ENCODE assay signal across 12 cellular contexts in the genomic region with DNA sequence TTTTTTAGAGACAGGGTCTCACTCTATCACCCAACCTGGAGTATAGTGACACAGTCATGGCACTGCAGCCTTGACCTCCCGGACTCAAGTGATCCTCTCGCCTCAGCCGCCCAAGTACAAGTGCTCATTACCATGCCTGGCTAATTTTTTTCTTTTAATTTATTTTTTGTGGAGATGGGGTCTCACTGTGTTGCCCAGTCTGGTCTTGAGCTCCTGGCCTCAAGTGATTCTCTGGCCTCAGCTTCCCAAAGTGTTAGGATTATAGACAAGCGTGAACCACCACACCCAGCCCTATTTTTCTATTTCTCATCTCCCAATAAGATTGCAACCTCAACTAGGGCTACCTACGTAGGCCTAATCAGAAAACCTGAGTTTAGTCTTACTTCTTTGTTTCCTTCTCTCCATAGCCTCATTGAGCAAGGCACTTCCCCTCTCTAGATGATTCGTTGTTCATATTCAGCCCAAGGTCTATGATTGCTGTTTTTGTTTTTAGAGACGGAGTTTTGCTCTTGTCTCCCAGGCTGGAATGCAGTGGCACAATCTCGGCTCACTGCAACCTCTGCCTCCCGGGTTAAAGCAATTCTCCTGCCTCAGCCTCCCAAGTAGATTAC. TPM values are rescaled to one million over a fixed set of nuclear protein-coding genes. Genes with fewer than 3 reads are reported as not detected.
DNase-seq lines count a peak whose midpoint lies in the region; ATAC-seq and TF ChIP-seq lines count a peak whose summit lies in the region.
"Had no signal": no experiment of that assay in that cellular context is flagged by ENCODE, and none has a peak within 500 bp of the region (broad histone marks: within the 10 kb centered on the region; RNA-seq: fewer than 3 reads in every experiment).

No MANE protein-coding gene starts in this region.

- no peak overlapping the region for H3K4me3 ChIP-seq in CD4-positive, alpha-beta memory T cell (ENCODE audit: low read length in 2 of 2)
- no peak overlapping the region for H3K4me3 ChIP-seq in KMS-11 (IDR thresholded peaks at IDR 0.05; ENCODE audit: insufficient read depth, low read depth, low read length)

- H3K79me2 ChIP-seq in KMS-11 (ENCODE audit: insufficient read depth, low read depth): peaks cover 40% of the 10 kb centered on the region

- no peak overlapping the region for H3K4me2 ChIP-seq in KMS-11

- peak overlapping the region; percentile 77; the same call in 1 of the 2 replicates for H2AFZ ChIP-seq in KMS-11 (ENCODE audit: low read depth)

- H3K9me3 Mint-ChIP-seq in CD4-positive, alpha-beta memory T cell: peaks cover 0 to 4% (median 0%) of the 10 kb centered on the region in 8 donors
- no peaks in the 10 kb centered on the region for H3K9me3 Mint-ChIP-seq in activated T-helper 1 cell treated with anti-CD3 and anti-CD28 coated beads, Interleukin-12 subunit alpha, Interleukin-12 subunit beta, Interleukin-2, Interleukin-4 antibody, amounts not matched to agents 30 ng/mL and 10 ng/mL and 1 ng/mL, durations not matched to agents 14 hours and 24 hours and 36 hours
- H3K9me3 Mint-ChIP-seq in natural killer cell: no peaks in the 10 kb centered on the region

- no peak overlapping the region for H3K9ac ChIP-seq in KMS-11

- H3K27me3 Mint-ChIP-seq in CD4-positive, alpha-beta memory T cell: no peaks in the 10 kb centered on the region
- no peaks in the 10 kb centered on the region for H3K27me3 Mint-ChIP-seq in activated T-helper 1 cell treated with anti-CD3 and anti-CD28 coated beads, Interleukin-12 subunit alpha, Interleukin-12 subunit beta, Interleukin-2, Interleukin-4 antibody, amounts not matched to agents 30 ng/mL and 10 ng/mL and 1 ng/mL, durations not matched to agents 14 hours and 24 hours and 36 hours (ENCODE audit: insufficient read depth)
- no peaks in the 10 kb centered on the region for H3K27me3 Mint-ChIP-seq in natural killer cell (ENCODE audit: low read depth in 2 of 2)

- peaks cover 25 to 51% (median 36%) of the 10 kb centered on the region in 4 donors for H3K4me1 Mint-ChIP-seq in CD4-positive, alpha-beta memory T cell
- peaks cover 35% of the 10 kb centered on the region for H3K4me1 Mint-ChIP-seq in activated T-helper 1 cell treated with anti-CD3 and anti-CD28 coated beads, Interleukin-12 subunit alpha, Interleukin-12 subunit beta, Interleukin-2, Interleukin-4 antibody, amounts not matched to agents 30 ng/mL and 10 ng/mL and 1 ng/mL, durations not matched to agents 14 hours and 24 hours and 36 hours (ENCODE audit: low read depth)
- H3K4me1 Mint-ChIP-seq in natural killer cell: peaks cover 29 to 34% of the 10 kb centered on the region in 2 donors

- H3K27me3 ChIP-seq in CD4-positive, alpha-beta memory T cell (ENCODE audit: insufficient read depth, low read length): no peaks in the 10 kb centered on the region
- no peaks in the 10 kb centered on the region for H3K27me3 ChIP-seq in KMS-11 (ENCODE audit: insufficient read depth, low read depth)
- H3K27me3 ChIP-seq: stomach had no signal

- intact Hi-C loops in CD4-positive, alpha-beta memory T cell (cut with micrococcal nuclease): loop anchor here (1.0 to 5.0 kb wide), 4 partner anchors 34 to 286 kb away; a partner anchor contains a TSS
- intact Hi-C loops in activated T-helper 1 cell treated with anti-CD3 and anti-CD28 coated beads, Interleukin-12 subunit alpha, Interleukin-12 subunit beta, Interleukin-2, Interleukin-4 antibody, amounts not matched to agents 30 ng/mL and 10 ng/mL and 1 ng/mL, durations not matched to agents 14 hours and 24 hours and 36 hours (cut with micrococcal nuclease): loop anchor here (5.0 kb wide), 1 partner anchor 169 kb away; a partner anchor contains a TSS
- intact Hi-C loops in natural killer cell (cut with micrococcal nuclease): loop anchor here (5.0 kb wide), 1 partner anchor 71 kb away; a partner anchor contains a TSS

- H3K27ac ChIP-seq in CD4-positive, alpha-beta memory T cell (ENCODE audit: low read depth, low read length): no peak overlapping the region
- no peak overlapping the region for H3K27ac ChIP-seq in KMS-11

- H3K36me3 Mint-ChIP-seq in CD4-positive, alpha-beta memory T cell: peaks cover 5 to 25% of the 10 kb centered on the region in 2 donors
- peaks cover 11% of the 10 kb centered on the region for H3K36me3 Mint-ChIP-seq in activated T-helper 1 cell treated with anti-CD3 and anti-CD28 coated beads, Interleukin-12 subunit alpha, Interleukin-12 subunit beta, Interleukin-2, Interleukin-4 antibody, amounts not matched to agents 30 ng/mL and 10 ng/mL and 1 ng/mL, durations not matched to agents 14 hours and 24 hours and 36 hours (ENCODE audit: low read depth)
- no peaks in the 10 kb centered on the region for H3K36me3 Mint-ChIP-seq in natural killer cell

- H3K27ac Mint-ChIP-seq in CD4-positive, alpha-beta memory T cell: peak overlapping the region; percentile 13 to 95 (median 78)
- H3K27ac Mint-ChIP-seq in activated T-helper 1 cell treated with anti-CD3 and anti-CD28 coated beads, Interleukin-12 subunit alpha, Interleukin-12 subunit beta, Interleukin-2, Interleukin-4 antibody, amounts not matched to agents 30 ng/mL and 10 ng/mL and 1 ng/mL, durations not matched to agents 14 hours and 24 hours and 36 hours: peak overlapping the region; percentile 76
- peak overlapping the region; percentile 95 to 98 for H3K27ac Mint-ChIP-seq in natural killer cell

- CTCF ChIA-PET in CD4-positive, alpha-beta memory T cell (lab: Charles Lee; ENCODE audit: partially characterized antibody): interaction anchor here (1.4 to 2.9 kb wide), 3 partner anchors 23 to 442 kb away, joined by 3 to 32 read pairs (median 4); a partner anchor contains a TSS

- no peak for DNase-seq in CD4-positive, alpha-beta memory T cell
- DNase-seq in activated T-helper 1 cell treated with anti-CD3 and anti-CD28 coated beads, Interleukin-12 subunit alpha, Interleukin-12 subunit beta, Interleukin-2, Interleukin-4 antibody, amounts not matched to agents 30 ng/mL and 10 ng/mL and 1 ng/mL, durations not matched to agents 14 hours and 24 hours and 36 hours (ENCODE audit: low spot score): no peak
- DNase-seq in natural killer cell (no peak), T1000 (lab: John Stamatoyannopoulos, UW) (no peak), activated gamma-delta T cell treated with Interleukin-2 at 50 U/mL for 16 hours (no peak), SKM-1 treated with dmso at 0.1 percent for 144 hours (lab: John Stamatoyannopoulos, UW; ENCODE audit: unreplicated experiment) (no peak), DMS114 treated with DMSO at 0.1 percent for 48 hours (lab: John Stamatoyannopoulos, UW; ENCODE audit: unreplicated experiment) (no peak)
- DNase-seq: DMS79 treated with DMSO at 0.1 percent for 48 hours, hippocampal formation, NCI-H1417 had no signal

- no peaks in the 10 kb centered on the region for H3K36me3 ChIP-seq in CD4-positive, alpha-beta memory T cell (ENCODE audit: insufficient read depth, low read length)
- H3K36me3 ChIP-seq in KMS-11 (ENCODE audit: insufficient read depth): no peaks in the 10 kb centered on the region

- H3K9me3 ChIP-seq in CD4-positive, alpha-beta memory T cell (ENCODE audit: control insufficient read depth in 1 of 2, low read length in 2 of 2): no peaks in the 10 kb centered on the region
- H3K9me3 ChIP-seq: stomach had no signal

- POLR2A ChIA-PET in CD4-positive, alpha-beta memory T cell (lab: Charles Lee; ENCODE audit: partially characterized antibody): interaction anchor here (1.0 to 3.7 kb wide), 7 partner anchors 25 to 344 kb away, joined by 3 to 63 read pairs (median 18); a partner anchor contains a TSS

- TF ChIP-seq CTCF in KMS-11 (conservative IDR thresholded peaks at IDR 0.05; ENCODE audit: low read depth, low read length) (no peak), natural killer cell (IDR thresholded peaks at IDR 0.05) (no peak)

- peaks cover 2% of the 10 kb centered on the region; the same call in 1 of the 2 replicates for H4K20me1 ChIP-seq in KMS-11 (ENCODE audit: insufficient read depth)

- no peak for ATAC-seq in natural killer cell

- peak overlapping the region; percentile 27 to 100 (median 68) for H3K4me3 Mint-ChIP-seq in CD4-positive, alpha-beta memory T cell
- peak overlapping the region; percentile 74 for H3K4me3 Mint-ChIP-seq in activated T-helper 1 cell treated with anti-CD3 and anti-CD28 coated beads, Interleukin-12 subunit alpha, Interleukin-12 subunit beta, Interleukin-2, Interleukin-4 antibody, amounts not matched to agents 30 ng/mL and 10 ng/mL and 1 ng/mL, durations not matched to agents 14 hours and 24 hours and 36 hours
- H3K4me3 Mint-ChIP-seq in natural killer cell: peak overlapping the region; percentile 69

- H3K4me1 ChIP-seq in CD4-positive, alpha-beta memory T cell (ENCODE audit: insufficient read depth, low read length): peaks cover 35% of the 10 kb centered on the region
- H3K4me1 ChIP-seq in KMS-11 (ENCODE audit: low read depth, poor library complexity, severe bottlenecking): peaks cover 22% of the 10 kb centered on the region

RNA-seq across cellular contexts. Expression of a gene that starts 1.1 kb away (rescaled TPM):
- 10 to 100 TPM; 60.3 to 62.5 TPM for total RNA-seq in CD4-positive, alpha-beta memory T cell
- polyA plus RNA-seq in CD4-positive, alpha-beta memory T cell: 10 to 100 TPM; 25.4 to 25.5 TPM
- total RNA-seq in activated T-helper 1 cell treated with anti-CD3 and anti-CD28 coated beads, Interleukin-12 subunit alpha, Interleukin-12 subunit beta, Interleukin-2, Interleukin-4 antibody, amounts not matched to agents 30 ng/mL and 10 ng/mL and 1 ng/mL, durations not matched to agents 14 hours and 24 hours and 36 hours: 76.7 and 78.6 TPM in 2 replicates
- total RNA-seq in natural killer cell: 10 to 100 TPM; 48.6 to 59.0 (median 52.8) TPM

RNA-seq across cellular contexts. Expression of a gene that starts 34.0 kb away (rescaled TPM):
- 10 to 100 TPM; 18.4 to 19.1 TPM for total RNA-seq in CD4-positive, alpha-beta memory T cell
- polyA plus RNA-seq in CD4-positive, alpha-beta memory T cell: 1 to 10 TPM; 1.1 to 4.2 TPM
- total RNA-seq in activated T-helper 1 cell treated with anti-CD3 and anti-CD28 coated beads, Interleukin-12 subunit alpha, Interleukin-12 subunit beta, Interleukin-2, Interleukin-4 antibody, amounts not matched to agents 30 ng/mL and 10 ng/mL and 1 ng/mL, durations not matched to agents 14 hours and 24 hours and 36 hours: 34.2 and 38.8 TPM in 2 replicates
- total RNA-seq in natural killer cell: 10 to 100 TPM; 13.3 to 17.1 (median 15.8) TPM
